In the genomic region with DNA sequence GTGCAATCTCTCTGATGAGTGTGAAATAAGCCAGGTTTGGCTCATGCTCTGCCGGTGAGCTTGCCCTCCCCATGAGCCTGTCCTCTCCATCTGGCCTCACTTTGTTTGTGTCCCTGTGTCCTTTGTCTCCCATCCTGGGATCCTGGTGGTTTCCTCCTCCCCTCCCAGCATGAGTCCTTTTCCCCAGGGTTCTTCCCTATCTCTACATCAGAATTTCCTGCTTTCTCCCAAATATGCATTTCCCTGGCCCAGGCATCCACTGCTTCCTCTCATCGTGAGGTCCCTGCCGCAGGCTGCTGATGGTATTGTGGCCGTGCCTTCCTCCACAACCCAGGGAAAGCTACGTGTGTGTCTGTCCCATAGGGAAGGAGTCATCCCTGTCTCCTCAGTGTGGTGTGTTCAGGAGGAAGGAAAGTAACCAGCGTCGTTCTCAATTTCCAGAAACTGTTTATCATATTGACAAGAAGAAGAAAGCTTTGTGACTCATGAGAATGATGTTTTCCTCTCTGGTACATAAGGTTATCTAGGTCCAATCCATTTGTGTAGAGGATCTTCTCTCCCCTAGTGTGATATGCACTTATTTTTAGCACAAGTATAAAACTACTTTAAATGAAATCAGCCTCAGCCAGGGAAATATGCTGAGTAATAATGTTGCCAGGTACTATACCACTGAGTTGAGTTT, we compare ENCODE assay signal across 8 cellular contexts.
DNase-seq lines count a peak whose midpoint lies in the region; ATAC-seq and TF ChIP-seq lines count a peak whose summit lies in the region.
"Not testable (repeated sequence)": the region's sequence is repeated elsewhere in the genome, so short reads cannot be mapped to it uniquely, and the experiment has no call there.

No MANE protein-coding gene starts in this region.

- POLR2A ChIA-PET in HEK293 (lab: Yijun Ruan, JAX); RWPE1 (lab: Yijun Ruan, JAX; ENCODE audit: low non-redundant PET): not testable (repeated sequence)

- H3K9me3 Mint-ChIP-seq in nephron progenitor cell: not testable (repeated sequence)

- CTCF ChIA-PET in HEK293 (lab: Yijun Ruan, JAX): interaction anchor here (1.0 kb wide), 1 partner anchor 279 kb away, joined by 3 read pairs; no protein-coding TSS in a partner anchor
- CTCF ChIA-PET in RWPE1 (lab: Yijun Ruan, JAX): not testable (repeated sequence)

- H3K27ac ChIP-seq in HEK293 (ENCODE audit: extremely low read depth, low read depth, low read length): not testable (repeated sequence)
- H3K27ac ChIP-seq in RWPE1 (peak overlapping the region; percentile 77), epithelial cell of prostate (peak overlapping the region; percentile 90), thoracic aorta (peak overlapping the region; percentile 77 to 87)

- DNase-seq in AG08395 (ENCODE audit: low spot score) (peak; percentile 13), astrocyte of the spinal cord (ENCODE audit: low read depth, low spot score) (peak; percentile 76), iPS-NIHi7 (ENCODE audit: extremely low spot score) (peak; percentile 44)
- not testable (repeated sequence) for DNase-seq in RWPE1 (ENCODE audit: low spot score); epithelial cell of prostate (ENCODE audit: low read depth, low spot score); nephron progenitor cell; thoracic aorta (ENCODE audit: low spot score)

- TF ChIP-seq CTCF in HEK293 (tag by site-specific recombination; IDR thresholded peaks at IDR 0.05); RWPE1 (conservative IDR thresholded peaks at IDR 0.05; ENCODE audit: low read depth); astrocyte of the spinal cord (IDR thresholded peaks at IDR 0.05; ENCODE audit: low read depth, low read length); nephron progenitor cell (IDR thresholded peaks at IDR 0.05); thoracic aorta (IDR thresholded peaks at IDR 0.05): not testable (repeated sequence)

- not testable (repeated sequence) for H3K36me3 ChIP-seq in HEK293 (ENCODE audit: control insufficient read depth in 2 of 2, insufficient read depth in 1 of 2, low read length in 2 of 2); thoracic aorta

- not testable (repeated sequence) for H3K4me1 ChIP-seq in HEK293 (ENCODE audit: control insufficient read depth, insufficient read depth, low read length)
- peaks cover 12 to 40% of the 10 kb centered on the region in 2 donors for H3K4me1 ChIP-seq in thoracic aorta (ENCODE audit: control insufficient read depth in 1 of 2, low read depth in 2 of 2)

- H3K36me3 Mint-ChIP-seq in nephron progenitor cell (ENCODE audit: low read depth): peaks cover 30% of the 10 kb centered on the region

- H3K4me1 Mint-ChIP-seq in nephron progenitor cell: peaks cover 76% of the 10 kb centered on the region

- peak overlapping the region; percentile 56 for H3K4me3 Mint-ChIP-seq in nephron progenitor cell

- not testable (repeated sequence) for H3K9me3 ChIP-seq in HEK293 (ENCODE audit: control insufficient read depth, insufficient read depth, low read depth, low read length); thoracic aorta

- not testable (repeated sequence) for H3K27me3 Mint-ChIP-seq in nephron progenitor cell (ENCODE audit: low read depth, poor library complexity)

- ATAC-seq in thoracic aorta (ENCODE audit: insufficient number of reproducible peaks, low FRiP score, low read depth): not testable (repeated sequence)

- peak overlapping the region; percentile 97 for H3K27ac Mint-ChIP-seq in nephron progenitor cell

- H3K4me3 ChIP-seq in HEK293 (ENCODE audit: low read depth, low read length); astrocyte of the spinal cord (ENCODE audit: low read depth, low read length): not testable (repeated sequence)
- H3K4me3 ChIP-seq in thoracic aorta: peak overlapping the region; percentile 55

- in situ Hi-C loops in astrocyte of the spinal cord (cut with HindIII; ENCODE audit: low sequenced_read_pairs): not testable (repeated sequence)

- not testable (repeated sequence) for H3K27me3 ChIP-seq in thoracic aorta (replicated peaks; ENCODE audit: insufficient read depth)

TF ChIP-seq in HEK293, 187 proteins besides CTCF, POLR2A, EP300 and RAD21:
- TF ChIP-seq PRDM1 (tag by site-specific recombination; IDR thresholded peaks at IDR 0.05): peak; percentile 52
